Comparison of ENCODE assay signal across 32 cellular contexts in the genomic region with DNA sequence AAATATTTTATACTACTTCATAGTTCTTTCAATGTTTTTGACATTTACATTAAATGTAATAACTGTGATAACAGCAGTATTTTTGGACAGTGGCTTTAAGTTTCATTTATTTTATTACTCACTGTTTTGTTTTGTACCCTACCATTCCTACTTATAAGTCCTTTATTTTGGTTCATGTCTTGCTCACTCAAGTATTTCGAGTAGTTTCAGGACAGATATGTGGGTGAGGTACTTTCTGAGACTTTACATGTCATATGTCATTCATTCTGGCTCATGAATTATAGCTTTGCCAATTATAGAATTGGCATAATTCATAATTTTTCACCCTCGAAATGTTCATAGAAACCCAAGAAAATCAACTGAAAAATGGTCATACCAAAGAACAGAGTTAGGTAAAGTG. TPM values are rescaled to one million over a fixed set of nuclear protein-coding genes. Genes with fewer than 3 reads are reported as not detected.
DNase-seq lines count a peak whose midpoint lies in the region; ATAC-seq, FAIRE-seq and TF ChIP-seq lines count a peak whose summit lies in the region.
"Had no signal": no experiment of that assay in that cellular context is flagged by ENCODE, and none has a peak within 500 bp of the region (broad histone marks: within the 10 kb centered on the region; RNA-seq: fewer than 3 reads in every experiment).

No MANE protein-coding gene starts in this region.

- H3K4me3 Mint-ChIP-seq in GM23338, result no peak overlapping the region
- H3K4me3 Mint-ChIP-seq: activated naive CD8-positive, alpha-beta T cell treated with anti-CD3 and anti-CD28 coated beads, Interleukin-2, amount 10 ng/mL, durations not matched to agents 7 days and 5 days; activated T-cell treated with anti-CD3 and anti-CD28 coated beads, Interleukin-2, amount 50 U/mL, for 4 hours; naive thymus-derived CD4-positive, alpha-beta T cell; type B pancreatic cell had no signal

- H3K36me3 Mint-ChIP-seq in GM23338 (ENCODE audit: low read depth), result peaks cover 7% of the 10 kb centered on the region
- H3K36me3 Mint-ChIP-seq: type B pancreatic cell had no signal

- SMC1A ChIA-PET in GM12878 (lab: Charles Lee; ENCODE audit: uncharacterized antibody, unreplicated experiment), result interaction anchor here (0.6 to 7.3 kb wide), 6 partner anchors 11 to 70 kb away, joined by 3 to 63 read pairs (median 4); no protein-coding TSS in a partner anchor

- no peak for TF ChIP-seq RAD21 in GM12878 (IDR thresholded peaks at IDR 0.05; ENCODE audit: insufficient read depth, low read depth, low read length)

- no peaks in the 10 kb centered on the region for H3K27me3 ChIP-seq in GM12878 (replicated peaks in 1 of 2; ENCODE audit: control insufficient read depth in 2 of 2, insufficient read depth in 2 of 2, low read length in 1 of 2)
- H3K27me3 ChIP-seq in ovary, result no peaks in the 10 kb centered on the region
- no peaks in the 10 kb centered on the region for H3K27me3 ChIP-seq in GM23338 (ENCODE audit: insufficient read depth)
- H3K27me3 ChIP-seq: BLaER1, pancreas had no signal

- ATAC-seq in HG02759 (IDR thresholded peaks at IDR 0.05; ENCODE audit: unreplicated experiment) (peak; percentile 65), GM12878 (peak; percentile 74), HG02884 (IDR thresholded peaks at IDR 0.05; ENCODE audit: unreplicated experiment) (no peak), GM23338 (no peak)
- ATAC-seq: HCT116; left ventricle myocardium superior; naive thymus-derived CD4-positive, alpha-beta T cell; pancreas; Right ventricle myocardium inferior; SK-N-SH treated with all-trans-retinoic acid at 6 μM for 48 hours had no signal

- no peak overlapping the region for H2AFZ ChIP-seq in GM12878 (ENCODE audit: control insufficient read depth, low read depth, low read length)
- H2AFZ ChIP-seq in GM23338, result no peak overlapping the region

- H3K4me1 ChIP-seq in GM12878 (ENCODE audit: control insufficient read depth, insufficient read depth, low read length), result peaks cover 59% of the 10 kb centered on the region
- no peaks in the 10 kb centered on the region for H3K4me1 ChIP-seq in ovary (ENCODE audit: insufficient read depth)
- H3K4me1 ChIP-seq in GM23338 (ENCODE audit: insufficient read depth), result no peaks in the 10 kb centered on the region
- H3K4me1 ChIP-seq: BLaER1, pancreas had no signal

- DNase-seq in GM10266 (ENCODE audit: extremely low spot score) (peak; percentile 48), GM18507 (ENCODE audit: extremely low spot score, insufficient read length, low read depth) (no peak), GM12878 (ENCODE audit: low read depth, low spot score) (no peak), ovary (no peak), GM23338 (ENCODE audit: low spot score) (no peak)
- DNase-seq: activated CD4-positive, alpha-beta T cell treated with anti-CD3 and anti-CD28 coated beads for 48 hours; activated naive CD8-positive, alpha-beta T cell treated with anti-CD3 and anti-CD28 coated beads, Interleukin-2, amount 10 ng/mL, durations not matched to agents 7 days and 5 days; activated T-cell treated with anti-CD3 and anti-CD28 coated beads, Interleukin-2, amount 50 U/mL, for 4 hours; cortex of kidney; DMS53; Kasumi-1; left ventricle myocardium superior; naive thymus-derived CD4-positive, alpha-beta T cell; NCI-H146; NCI-H2107; NCI-H82; pancreas; stimulated activated CD4-positive, alpha-beta T cell treated with anti-CD3 and anti-CD28 coated beads, Interleukin-1b, Interleukin-23, amount 100 ng/mL, for 48 hours; stimulated activated CD8-positive, alpha-beta memory T cell treated with anti-CD3 and anti-CD28 coated beads, Interleukin-4, amount 100 ng/mL, for 48 hours; T-helper 2 cell had no signal

- no peaks in the 10 kb centered on the region for H4K20me1 ChIP-seq in GM12878 (ENCODE audit: control insufficient read depth, insufficient read depth)
- H4K20me1 ChIP-seq in GM23338 (replicated peaks; ENCODE audit: insufficient read depth), result no peaks in the 10 kb centered on the region
- H4K20me1 ChIP-seq: BLaER1 had no signal

- FAIRE-seq in GM18507 (lab: Jason Lieb, UNC) (peak; percentile 68), GM12878 (lab: Jason Lieb, UNC) (no peak)
- FAIRE-seq: astrocyte, keratinocyte, pancreas had no signal

- no peaks in the 10 kb centered on the region for H3F3A ChIP-seq in GM23338 (replicated peaks; ENCODE audit: low read depth)

- TF ChIP-seq EP300 in GM12878 (IDR thresholded peaks at IDR 0.05; ENCODE audit: borderline replicate concordance in 1 of 2, control insufficient read depth in 1 of 2, low read depth in 2 of 2, low read length in 2 of 2) (peak; percentile 78 to 86), ovary (IDR thresholded peaks at IDR 0.05) (no peak)

- H3K27ac Mint-ChIP-seq in GM23338, result no peak overlapping the region
- H3K27ac Mint-ChIP-seq: activated naive CD8-positive, alpha-beta T cell treated with anti-CD3 and anti-CD28 coated beads, Interleukin-2, amount 10 ng/mL, durations not matched to agents 7 days and 5 days; type B pancreatic cell had no signal

- H3K4me2 ChIP-seq in GM12878 (ENCODE audit: control insufficient read depth, insufficient read depth), result peak overlapping the region; percentile 1
- no peak overlapping the region for H3K4me2 ChIP-seq in GM23338
- H3K4me2 ChIP-seq: BLaER1, smooth muscle cell had no signal

- H3K4me3 ChIP-seq in GM12878, result no peak overlapping the region
- no peak overlapping the region for H3K4me3 ChIP-seq in ovary
- no peak overlapping the region for H3K4me3 ChIP-seq in GM23338
- H3K4me3 ChIP-seq: BLaER1, pancreas, smooth muscle cell had no signal

- peaks cover 4% of the 10 kb centered on the region for H3K27me3 Mint-ChIP-seq in GM23338 (ENCODE audit: insufficient read depth, low read depth, poor library complexity)
- H3K27me3 Mint-ChIP-seq: activated naive CD8-positive, alpha-beta T cell treated with anti-CD3 and anti-CD28 coated beads, Interleukin-2, amount 10 ng/mL, durations not matched to agents 7 days and 5 days; naive thymus-derived CD4-positive, alpha-beta T cell had no signal

- H3K9me2 ChIP-seq in GM23338 (ENCODE audit: insufficient read depth), result peaks cover 4% of the 10 kb centered on the region

- H3K36me3 ChIP-seq in GM12878 (ENCODE audit: control insufficient read depth in 2 of 2, insufficient read depth in 2 of 2, low read length in 1 of 2) (peaks cover 8 to 14% of the 10 kb centered on the region in 2 experiments; a peak in 3 of 4 replicates), ovary (no peaks in the 10 kb centered on the region), GM23338 (ENCODE audit: insufficient read depth) (no peaks in the 10 kb centered on the region)
- H3K36me3 ChIP-seq: pancreas had no signal

- TF ChIP-seq CTCF in GM10266 (IDR thresholded peaks at IDR 0.05; ENCODE audit: control insufficient read depth, insufficient read depth, low read depth, missing control alignments), result no peak
- TF ChIP-seq CTCF in GM12878 (IDR thresholded peaks at IDR 0.05 in 2 of 3, conservative IDR thresholded peaks at IDR 0.05 in 1 of 3; ENCODE audit: control insufficient read depth in 2 of 3, extremely low read depth in 1 of 3, insufficient read depth in 1 of 3, low read depth in 3 of 3, low read length in 3 of 3), result no peak
- no peak for TF ChIP-seq CTCF in ovary (IDR thresholded peaks at IDR 0.05)
- TF ChIP-seq CTCF in GM23338 (conservative IDR thresholded peaks at IDR 0.05; ENCODE audit: low read depth in 2 of 2), result no peak

- CTCF ChIA-PET in GM12878 (lab: Yijun Ruan, JAX), result interaction anchor here (0.8 to 2.4 kb wide), 3 partner anchors 18 to 32 kb away, joined by 4 to 7 read pairs (median 6); no protein-coding TSS in a partner anchor

- intact Hi-C loops in GM12878 (cut with micrococcal nuclease; ENCODE audit: unreplicated experiment) (loop anchor here (5.0 kb wide), 2 partner anchors 36 to 61 kb away; no protein-coding TSS in a partner anchor), ovary (cut with DNase I) (no loop called here)

- no peak for TF ChIP-seq POLR2A in GM12878 (IDR thresholded peaks at IDR 0.05; ENCODE audit: low read depth, low read length)
- TF ChIP-seq POLR2A in ovary (IDR thresholded peaks at IDR 0.05), result no peak

- peaks cover 17% of the 10 kb centered on the region for H3K9me3 Mint-ChIP-seq in GM23338
- H3K9me3 Mint-ChIP-seq: type B pancreatic cell had no signal

- BruUV-seq in GM12878 (replicated peaks; lab: Mats Ljungman, UMichigan), result no TSS peak

- in situ Hi-C loops in GM12878 (cut with MboI), result no loop called here

- peak overlapping the region; percentile 64 for H3K27ac ChIP-seq in GM12878 (ENCODE audit: control insufficient read depth, insufficient read depth)
- no peak overlapping the region for H3K27ac ChIP-seq in ovary
- H3K27ac ChIP-seq in GM23338 (ENCODE audit: low read depth), result no peak overlapping the region
- H3K27ac ChIP-seq: BLaER1, pancreas had no signal

- H3K4me1 Mint-ChIP-seq in GM23338, result no peaks in the 10 kb centered on the region

- RAD21 ChIA-PET in GM12878 (lab: Charles Lee; ENCODE audit: unreplicated experiment), result interaction anchor here (0.6 to 1.6 kb wide), 6 partner anchors 13 to 77 kb away, joined by 3 to 5 read pairs (median 4); no protein-coding TSS in a partner anchor

- H3K9me3 ChIP-seq in GM12878 (replicated peaks; ENCODE audit: control insufficient read depth, insufficient read depth, low read length) (peaks cover 24% of the 10 kb centered on the region; the same call in 2 of the 3 replicates), ovary (no peaks in the 10 kb centered on the region)
- H3K9me3 ChIP-seq: pancreas had no signal

- peaks cover 57% of the 10 kb centered on the region for H3K79me2 ChIP-seq in GM12878 (ENCODE audit: control insufficient read depth, insufficient read depth, low read length)
- no peaks in the 10 kb centered on the region for H3K79me2 ChIP-seq in GM23338 (replicated peaks; ENCODE audit: insufficient read depth)

- 0% methylated on average over 2 of the region's 2 CpGs for WGBS in GM12878 (ENCODE audit: insufficient coverage, insufficient replicate concordance, low lambda C conversion rate, missing lambda C conversion rate)
- 48 to 59% (median 49%) methylated on average over 2 of the region's 2 CpGs for WGBS in ovary, 3 donors

- H3K9ac ChIP-seq in GM12878 (ENCODE audit: control insufficient read depth, insufficient read depth, low read length), result no peak overlapping the region
- H3K9ac ChIP-seq: BLaER1 had no signal

- POLR2A ChIA-PET in GM12878 (lab: Charles Lee), result interaction anchor here (0.6 to 5.1 kb wide), 3 partner anchors 20 to 63 kb away, joined by 5 to 22 read pairs (median 5); no protein-coding TSS in a partner anchor

RNA-seq across cellular contexts. Expression of a gene that starts 44.4 kb away (rescaled TPM):
- 260 and 296 TPM in 2 replicates for total RNA-seq in GM12878 (2013; cell fraction: nucleolus; rRNA removed)
- 36.8 and 39.5 TPM in 2 replicates for total RNA-seq in GM12878 (2014; rRNA removed)
- total RNA-seq in GM12878 (2014; rRNA removed; fragmentation: Illumina TruSeq; extraction: Trizol), result 24.7 and 26.5 TPM in 2 replicates
- total RNA-seq in GM12878 (2021), result 50.8 and 51.2 TPM in 2 replicates
- polyA plus RNA-seq in GM12878 (2011; ENCODE audit: low read depth), result 25.1 TPM
- polyA plus RNA-seq in GM12878 (2011; rRNA removed), result 34.3 and 43.9 TPM in 2 replicates
- 42.7 and 45.7 TPM in 2 replicates for polyA plus RNA-seq in GM12878 (2011; cell fraction: cytosol; rRNA removed)
- 155 and 160 TPM in 2 replicates for polyA plus RNA-seq in GM12878 (2011; cell fraction: nucleus; rRNA removed)
- 44.1 and 46.7 TPM in 2 replicates for polyA plus RNA-seq in GM12878 (2012)
- polyA plus RNA-seq in GM12878 (2014; fragmentation: Illumina TruSeq; extraction: Trizol), result 27.3 and 34.2 TPM in 2 replicates
- polyA plus RNA-seq in GM12878 (2014; fragmentation: Nextera tagmentation; extraction: Ambion mirVana), result 1 to 10 TPM; 9.5 to 9.6 TPM
- 32.9 and 33.5 TPM in 2 replicates for polyA plus RNA-seq in GM12878 (2014; rRNA removed)
- 10 to 100 TPM; 36.9 to 39.5 TPM for polyA plus RNA-seq in GM12878 (2016; fragmentation: Nextera tagmentation; extraction: Ambion mirVana)
- 48.9 and 95.6 TPM in 2 replicates for polyA minus RNA-seq in GM12878 (2011; rRNA and poly(A)+ RNA removed)
- polyA minus RNA-seq in GM12878 (2011; cell fraction: cytosol; rRNA and poly(A)+ RNA removed), result 32.6 and 35.1 TPM in 2 replicates
- 48.0 and 66.0 TPM in 2 replicates for polyA minus RNA-seq in GM12878 (2011; cell fraction: nucleus; rRNA and poly(A)+ RNA removed)
- total RNA-seq in ovary, result 1 to 10 TPM; 1.3 to 8.9 (median 3.7) TPM
- polyA plus RNA-seq in ovary, result 1 to 10 TPM in 1 of 2 donors, under 1 TPM in 1; 0.86 to 3.8 TPM
- total RNA-seq in GM23338 (2014; rRNA removed; shearing (Covaris generic)), result 6.7 and 9.4 TPM in 2 replicates
- polyA plus RNA-seq in GM23338 (2016; fragmentation: Nextera tagmentation; extraction: Ambion mirVana), result 1.4 and 1.7 TPM in 2 replicates
- total RNA-seq: fibroblast of villous mesenchyme, smooth muscle cell had no signal
- polyA plus RNA-seq: keratinocyte, smooth muscle cell had no signal

RNA-seq across cellular contexts. Expression of a gene that starts 53.7 kb away (rescaled TPM):
- 293 and 314 TPM in 2 replicates for total RNA-seq in GM12878 (2013; cell fraction: nucleolus; rRNA removed)
- total RNA-seq in GM12878 (2014; rRNA removed), result 40.3 and 44.7 TPM in 2 replicates
- 26.4 and 27.9 TPM in 2 replicates for total RNA-seq in GM12878 (2014; rRNA removed; fragmentation: Illumina TruSeq; extraction: Trizol)
- total RNA-seq in GM12878 (2021), result 76.7 and 81.7 TPM in 2 replicates
- 68.9 TPM for polyA plus RNA-seq in GM12878 (2011; ENCODE audit: low read depth)
- polyA plus RNA-seq in GM12878 (2011; rRNA removed), result 73.5 and 146 TPM in 2 replicates
- 164 and 182 TPM in 2 replicates for polyA plus RNA-seq in GM12878 (2011; cell fraction: cytosol; rRNA removed)
- 666 and 871 TPM in 2 replicates for polyA plus RNA-seq in GM12878 (2011; cell fraction: nucleus; rRNA removed)
- polyA plus RNA-seq in GM12878 (2012), result 144 and 184 TPM in 2 replicates
- polyA plus RNA-seq in GM12878 (2014; fragmentation: Illumina TruSeq; extraction: Trizol), result 31.6 and 54.7 TPM in 2 replicates
- polyA plus RNA-seq in GM12878 (2014; fragmentation: Nextera tagmentation; extraction: Ambion mirVana), result 1 to 10 TPM; 6.7 to 7.4 TPM
- polyA plus RNA-seq in GM12878 (2014; rRNA removed), result 86.5 and 99.8 TPM in 2 replicates
- polyA plus RNA-seq in GM12878 (2016; fragmentation: Nextera tagmentation; extraction: Ambion mirVana), result 100 to 1,000 TPM; 103 to 109 TPM
- 99.0 and 156 TPM in 2 replicates for polyA minus RNA-seq in GM12878 (2011; rRNA and poly(A)+ RNA removed)
- polyA minus RNA-seq in GM12878 (2011; cell fraction: cytosol; rRNA and poly(A)+ RNA removed), result 50.8 and 58.4 TPM in 2 replicates
- 143 and 160 TPM in 2 replicates for polyA minus RNA-seq in GM12878 (2011; cell fraction: nucleus; rRNA and poly(A)+ RNA removed)
- total RNA-seq in ovary, result under 1 TPM; 0.12 to 0.92 (median 0.20) TPM
- under 1 TPM; 0.25 to 0.93 TPM for polyA plus RNA-seq in ovary
- total RNA-seq in GM23338 (2014; rRNA removed; shearing (Covaris generic)), result 0.24 TPM in 1 of 2 replicates, not detected in the other
- 0.11 and 0.14 TPM in 2 replicates for polyA plus RNA-seq in GM23338 (2016; fragmentation: Nextera tagmentation; extraction: Ambion mirVana)
- total RNA-seq: astrocyte, fibroblast of villous mesenchyme, G401, smooth muscle cell had no signal
- polyA plus RNA-seq: smooth muscle cell had no signal

Comparison
In these comparisons a context has a peak if more than half of its experiments do, and no peak if none do; other contexts are left out.
1. ATAC-seq: peak in HG02759 (single experiment) and GM12878 (single experiment); none in HG02884 (single experiment) and GM23338 (single experiment).
2. RNA of a gene that starts 53.7 kb away (total RNA-seq): 26.4 to 314 TPM in GM12878; 0.24 TPM in GM23338 and 0.12 to 0.92 TPM in ovary; every median in the first group is over 10 times any median in the second.